Comparison of ENCODE assay signal across 1 cellular context in the genomic region with DNA sequence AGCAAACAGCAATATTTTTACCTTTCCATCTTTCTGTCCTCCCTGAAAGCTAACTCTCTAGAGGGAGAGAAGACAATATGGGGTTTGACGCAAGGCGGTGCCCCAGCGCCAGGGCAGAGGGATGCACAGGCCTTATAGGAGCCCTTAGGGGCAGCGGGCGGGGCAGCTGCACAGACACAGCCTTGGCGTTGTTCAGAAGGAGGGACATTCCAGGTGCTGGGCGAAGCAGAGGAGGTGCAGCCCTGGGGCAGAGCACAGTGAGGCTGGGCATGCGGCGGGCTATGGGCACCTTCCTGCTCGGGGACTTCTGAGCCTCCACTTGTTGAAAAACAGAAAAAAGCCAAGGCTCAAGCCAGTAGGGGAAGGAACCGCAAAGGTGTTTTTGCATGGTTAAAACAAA.
TF ChIP-seq lines count a peak whose summit lies in the region.

No MANE protein-coding gene starts in this region.

TF ChIP-seq in H1, 55 proteins besides CTCF, POLR2A, EP300 and RAD21:
- no peak for TF ChIP-seq EZH2 (IDR thresholded peaks at IDR 0.05; ENCODE audit: low read depth, low read length, severe bottlenecking)
- no peak for TF ChIP-seq CBX8 (IDR thresholded peaks at IDR 0.05; ENCODE audit: borderline replicate concordance, low read depth, low read length)
- TF ChIP-seq ATF2 (IDR thresholded peaks at IDR 0.05; ENCODE audit: low read length): no peak
- no peak for TF ChIP-seq TAF7 (optimal IDR thresholded peaks at IDR 0.05; ENCODE audit: borderline replicate concordance, low read depth, low read length)
- no peak for TF ChIP-seq CHD2 (IDR thresholded peaks at IDR 0.05; ENCODE audit: low read length)
- TF ChIP-seq GTF2F1 (IDR thresholded peaks at IDR 0.05; ENCODE audit: borderline replicate concordance, low read depth, low read length): no peak
- TF ChIP-seq GABPA (IDR thresholded peaks at IDR 0.05; ENCODE audit: borderline replicate concordance, insufficient read depth, low read length): no peak
- no peak for TF ChIP-seq CEBPB (IDR thresholded peaks at IDR 0.05; ENCODE audit: low read depth, low read length)
TF ChIP-seq in H1: peak in this region for 0.
